8 cellular contexts compared by ENCODE assay signal in the genomic region with DNA sequence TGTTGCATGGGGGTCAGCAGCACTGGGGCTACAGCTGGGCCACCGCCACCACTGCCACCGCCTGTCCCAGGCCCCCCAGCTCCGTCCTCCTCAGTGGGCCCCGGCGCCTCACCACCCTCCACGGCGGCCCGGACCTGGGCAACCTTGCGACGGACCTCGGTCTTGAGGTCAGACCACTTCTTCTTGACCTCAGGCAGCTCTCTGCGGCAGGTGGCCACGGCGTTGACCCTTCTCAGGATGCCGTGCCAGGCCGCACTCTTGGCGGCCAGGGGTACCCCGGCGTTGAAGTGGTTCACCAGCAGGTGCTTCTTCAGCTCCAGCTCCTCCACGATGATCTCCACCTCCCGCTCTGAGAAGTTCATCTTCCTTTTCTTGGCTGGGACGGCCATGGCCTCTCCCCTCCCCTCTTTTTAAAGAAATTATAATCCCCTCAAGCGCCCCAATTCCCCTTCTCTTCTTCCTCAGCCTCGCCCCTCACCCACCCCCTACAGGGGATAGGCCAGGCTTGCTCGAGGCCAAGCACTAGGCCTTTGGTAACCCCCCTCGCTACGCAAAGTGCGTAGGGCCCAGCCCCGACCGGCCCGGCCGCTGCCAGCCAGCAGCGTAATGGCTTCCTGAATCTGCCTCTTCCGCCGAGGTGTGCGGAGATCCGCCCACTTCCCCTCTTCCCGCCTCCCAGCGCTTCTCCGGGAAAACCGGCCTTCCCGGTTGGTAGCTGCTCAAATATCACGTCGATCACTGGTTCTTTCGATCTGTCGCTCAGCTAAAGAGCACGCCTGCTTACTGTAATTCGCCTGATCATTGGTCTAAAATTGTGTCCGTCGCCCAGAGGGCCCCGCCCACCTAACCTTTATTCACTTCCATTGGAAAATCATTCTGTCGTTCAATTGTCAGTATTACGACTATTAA. TPM values are rescaled to one million over a fixed set of nuclear protein-coding genes. Genes with fewer than 3 reads are reported as not detected.
DNase-seq lines count a peak whose midpoint lies in the region; ATAC-seq and TF ChIP-seq lines count a peak whose summit lies in the region.

A gene with protein sequence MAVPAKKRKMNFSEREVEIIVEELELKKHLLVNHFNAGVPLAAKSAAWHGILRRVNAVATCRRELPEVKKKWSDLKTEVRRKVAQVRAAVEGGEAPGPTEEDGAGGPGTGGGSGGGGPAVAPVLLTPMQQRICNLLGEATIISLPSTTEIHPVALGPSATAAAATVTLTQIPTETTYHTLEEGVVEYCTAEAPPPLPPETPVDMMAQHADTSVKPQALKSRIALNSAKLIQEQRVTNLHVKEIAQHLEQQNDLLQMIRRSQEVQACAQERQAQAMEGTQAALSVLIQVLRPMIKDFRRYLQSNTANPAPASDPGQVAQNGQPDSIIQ (minus strand): TSS at position 608 of the 909 bp plus-strand sequence. CDS start 219 bp downstream, at position 389.

- H3K36me3 ChIP-seq in spleen, result peaks cover 0 to 17% (median 5%) of the 10 kb centered on the region in 6 donors

- no peaks in the 10 kb centered on the region for H3K9me3 Mint-ChIP-seq in activated B cell treated with CpG ODN at 0.5 μM for 24 hours

- TF ChIP-seq CTCF in AG04450 (IDR thresholded peaks at IDR 0.05; ENCODE audit: low read depth, low read length) (0 out of 2 replicates have a peak, but pooled peaks have one; percentile 2), activated B cell treated with CpG ODN at 0.5 μM for 24 hours (IDR thresholded peaks at IDR 0.05) (no peak), spleen (IDR thresholded peaks at IDR 0.05 in 8 of 11, conservative IDR thresholded peaks at IDR 0.05 in 3 of 11) (peak in 4 of 11 experiments; percentile 18 to 34 (median 23))

- intact Hi-C loops in activated B cell treated with CpG ODN at 0.5 μM for 24 hours (cut with micrococcal nuclease), result loop anchor here (1.0 to 5.0 kb wide), 8 partner anchors 27 to 820 kb away; a partner anchor contains a TSS
- intact Hi-C loops in spleen (cut with DNase I; ENCODE audit: low total_unique reads), result no loop called here

- H3K27ac Mint-ChIP-seq in activated B cell treated with CpG ODN at 0.5 μM for 24 hours, result peak within 1 kb of the TSS; percentile 75

- peak within 1 kb of the TSS; percentile 93 for H3K4me3 ChIP-seq in AG04450 (ENCODE audit: low read depth, low read length)
- H3K4me3 ChIP-seq in spleen, result peak within 1 kb of the TSS; percentile 82 to 96 (median 88)

- H3K9me3 ChIP-seq in AG04450 (ENCODE audit: control insufficient read depth, insufficient read depth, low read length) (peaks cover 7% of the 10 kb centered on the region; the same call in 1 of the 2 replicates), spleen (no peaks in the 10 kb centered on the region)

- ATAC-seq in GM18909 (IDR thresholded peaks at IDR 0.05; ENCODE audit: poor library complexity, unreplicated experiment) (peak; percentile 71), HG03175 (IDR thresholded peaks at IDR 0.05; ENCODE audit: unreplicated experiment) (peak; percentile 65), activated B cell treated with CpG ODN at 0.5 μM for 24 hours (ENCODE audit: low read depth) (peak; percentile 68)

- H3K27me3 Mint-ChIP-seq in activated B cell treated with CpG ODN at 0.5 μM for 24 hours, result no peaks in the 10 kb centered on the region

- H3K4me1 Mint-ChIP-seq in activated B cell treated with CpG ODN at 0.5 μM for 24 hours, result peaks cover 68% of the 10 kb centered on the region

- peak within 1 kb of the TSS; percentile 100 for H3K27ac ChIP-seq in AG04450 (ENCODE audit: low read depth, low read length)
- peak within 1 kb of the TSS; percentile 100 for H3K27ac ChIP-seq in caudate nucleus (ENCODE audit: low read depth, low read length)
- H3K27ac ChIP-seq in spleen, result peak within 1 kb of the TSS; percentile 91 to 99 (median 98)

- H3K27me3 ChIP-seq in AG04450 (ENCODE audit: control insufficient read depth, insufficient read depth, low read length), result no peaks in the 10 kb centered on the region
- H3K27me3 ChIP-seq in spleen (replicated peaks in 1 of 7), result no peaks in the 10 kb centered on the region

- DNase-seq in AG04450 (ENCODE audit: low read depth, low spot score) (peak; percentile 99), NCI-H226 (peak; percentile 96), activated B cell treated with CpG ODN at 0.5 μM for 24 hours (peak; percentile 91), caudate nucleus (lab: John Stamatoyannopoulos, UW) (peak; percentile 69 to 100 (median 97)), inferior parietal cortex (ENCODE audit: extremely low spot score) (peak; percentile 100), spleen (peak; percentile 99)

- CTCF ChIA-PET in AG04450 (lab: Charles Lee) (interaction anchor here (0.6 to 1.9 kb wide), 7 partner anchors 9 to 124 kb away, joined by 3 to 10 read pairs (median 4); no protein-coding TSS in a partner anchor), activated B cell treated with CpG ODN at 0.5 μM for 24 hours (lab: Charles Lee) (interaction anchor here (1.2 to 2.3 kb wide), 3 partner anchors 27 to 123 kb away, joined by 4 to 7 read pairs (median 5); no protein-coding TSS in a partner anchor)

- no peak for TF ChIP-seq POLR2A in spleen (IDR thresholded peaks at IDR 0.05)

- H3K4me3 Mint-ChIP-seq in activated B cell treated with CpG ODN at 0.5 μM for 24 hours, result no peak within 1 kb of the TSS

- WGBS in spleen, 5 donors, result 32 to 36% (median 34%) methylated on average over 51 to 53 of the region's 53 CpGs

- H3K4me1 ChIP-seq in spleen, result peaks cover 51 to 87% (median 83%) of the 10 kb centered on the region in 6 donors

- peaks cover 13% of the 10 kb centered on the region for H3K36me3 Mint-ChIP-seq in activated B cell treated with CpG ODN at 0.5 μM for 24 hours (ENCODE audit: low read depth)

- POLR2A ChIA-PET in AG04450 (lab: Yijun Ruan, JAX) (interaction anchor here (0.6 to 2.4 kb wide), 7 partner anchors 12 to 1379 kb away, joined by 4 to 25 read pairs (median 6); no protein-coding TSS in a partner anchor), activated B cell treated with CpG ODN at 0.5 μM for 24 hours (lab: Charles Lee) (interaction anchor here (0.7 to 2.2 kb wide), 21 partner anchors 9 to 288 kb away, joined by 3 to 15 read pairs (median 4); a partner anchor contains a TSS)

RNA-seq across cellular contexts. Expression of the gene that starts here (rescaled TPM):
- polyA plus RNA-seq in AG04450 (2011; rRNA removed) (7.5 and 8.9 TPM in 2 replicates), spleen (10 to 100 TPM; 10.6 to 15.4 (median 10.8) TPM)
- polyA minus RNA-seq in AG04450 (2011; rRNA and poly(A)+ RNA removed), result 6.9 and 9.8 TPM in 2 replicates
- total RNA-seq in activated B cell treated with CpG ODN at 0.5 μM for 24 hours (10.4 and 11.1 TPM in 2 replicates), spleen (10 to 100 TPM in 6 of 7 donors, 1 to 10 TPM in 1; 9.3 to 14.3 (median 11.7) TPM)

Comparison
In these comparisons a context has a peak if more than half of its experiments do, and no peak if none do; other contexts are left out.
1. Peak in every context shown above with its lines: DNase-seq, ATAC-seq, H3K4me3 ChIP-seq and H3K27ac ChIP-seq.